19 cellular contexts compared by ENCODE assay signal in genomic region chr4:4670869-4671268, GRCh38.
DNase-seq lines count a peak whose midpoint lies in the region; ATAC-seq, FAIRE-seq and TF ChIP-seq lines count a peak whose summit lies in the region.
"Had no signal": no experiment of that assay in that cellular context is flagged by ENCODE, and none has a peak within 500 bp of the region (broad histone marks: within the 10 kb centered on the region; RNA-seq: fewer than 3 reads in every experiment).

No MANE protein-coding gene starts in this region.

- no peaks in the 10 kb centered on the region for H4K20me1 ChIP-seq in HepG2 (ENCODE audit: insufficient read depth, low read length)

- POLR2A ChIA-PET in HepG2 (lab: Yijun Ruan, JAX): no interaction called here
- POLR2A ChIA-PET in CD8-positive, alpha-beta memory T cell (lab: Charles Lee): no interaction called here

- ATAC-seq in HepG2 (peak; percentile 36; the same call in 2 of the 3 replicates), right lobe of liver (no peak), HG02678 (IDR thresholded peaks at IDR 0.05; ENCODE audit: unreplicated experiment) (no peak)
- ATAC-seq: GM23338, K562 had no signal

- H3K27ac Mint-ChIP-seq in endodermal cell: no peak overlapping the region
- H3K27ac Mint-ChIP-seq in CD8-positive, alpha-beta memory T cell: no peak overlapping the region
- H3K27ac Mint-ChIP-seq: CD14-positive monocyte, GM23338 had no signal

- no peak overlapping the region for H3K9ac ChIP-seq in HepG2 (ENCODE audit: insufficient read depth, low read depth, low read length)
- no peak overlapping the region for H3K9ac ChIP-seq in endodermal cell (ENCODE audit: extremely low read depth, low read length, poor library complexity, severe bottlenecking)

- CTCF ChIA-PET in HepG2 (lab: Yijun Ruan, JAX; ENCODE audit: low intra/inter-chr PET ratio, low total read pairs): no interaction called here
- CTCF ChIA-PET in CD8-positive, alpha-beta memory T cell (lab: Charles Lee): no interaction called here

- H3K36me3 ChIP-seq in HepG2 (replicated peaks in 1 of 2; ENCODE audit: control insufficient read depth in 1 of 2, insufficient read depth in 2 of 2, low read length in 2 of 2) (no peaks in the 10 kb centered on the region), right lobe of liver (no peaks in the 10 kb centered on the region), endodermal cell (ENCODE audit: control insufficient read depth, insufficient read depth, low read length) (no peaks in the 10 kb centered on the region)
- no peaks in the 10 kb centered on the region for H3K36me3 ChIP-seq in CD8-positive, alpha-beta memory T cell (ENCODE audit: insufficient read depth, low read length)

- H3K27me3 Mint-ChIP-seq in endodermal cell (ENCODE audit: insufficient read depth): peaks cover 27% of the 10 kb centered on the region
- H3K27me3 Mint-ChIP-seq in CD8-positive, alpha-beta memory T cell: no peaks in the 10 kb centered on the region

- peak; percentile 29 for DNase-seq in HepG2 (ENCODE audit: low spot score)
- no peak for DNase-seq in right lobe of liver
- peak; percentile 68 for DNase-seq in M059J (ENCODE audit: low read depth)
- DNase-seq in endodermal cell: peak; percentile 64
- no peak for DNase-seq in HTR-8/SVneo (ENCODE audit: insufficient read length, low spot score)
- no peak for DNase-seq in CD8-positive, alpha-beta memory T cell
- no peak for DNase-seq in GF-D8 (lab: John Stamatoyannopoulos, UW)
- DNase-seq: DMS53, NCI-H1105 treated with DMSO at 0.1 percent for 48 hours, NCI-H187, NCI-H446, NCI-H748 treated with DMSO at 0.1 percent for 48 hours, Right ventricle myocardium superior had no signal

- WGBS in HepG2 (ENCODE audit: low lambda C conversion rate): 67% methylated on average over 5 of the region's 5 CpGs
- 44% methylated on average over 2 of the region's 5 CpGs for WGBS in right lobe of liver (ENCODE audit: insufficient coverage, low coverage, low lambda C conversion rate, missing lambda C conversion rate)
- 63 to 70% methylated on average over 5 of the region's 5 CpGs for WGBS in endodermal cell (ENCODE audit: insufficient coverage in 1 of 2, insufficient read length in 1 of 2), 2 experiments

- no peak overlapping the region for H3K27ac ChIP-seq in HepG2 (ENCODE audit: extremely low read length, insufficient read depth, low read length)
- H3K27ac ChIP-seq in right lobe of liver: no peak overlapping the region
- no peak overlapping the region for H3K27ac ChIP-seq in endodermal cell (ENCODE audit: low read depth, low read length)
- no peak overlapping the region for H3K27ac ChIP-seq in CD8-positive, alpha-beta memory T cell (ENCODE audit: low read depth, low read length)

- H3K4me3 Mint-ChIP-seq in endodermal cell: no peak overlapping the region
- no peak overlapping the region for H3K4me3 Mint-ChIP-seq in CD8-positive, alpha-beta memory T cell
- H3K4me3 Mint-ChIP-seq: CD14-positive monocyte, GM23338 had no signal

- no peak overlapping the region for H3K4me3 ChIP-seq in HepG2 (replicated peaks in 1 of 3; ENCODE audit: insufficient read depth in 1 of 3, low read depth in 2 of 3, low read length in 3 of 3)
- H3K4me3 ChIP-seq in right lobe of liver: no peak overlapping the region
- H3K4me3 ChIP-seq in endodermal cell (ENCODE audit: low read length): no peak overlapping the region
- H3K4me3 ChIP-seq in CD8-positive, alpha-beta memory T cell (ENCODE audit: low read length): no peak overlapping the region
- H3K4me3 ChIP-seq: GM23338, K562 had no signal

- H3K4me1 ChIP-seq in HepG2 (ENCODE audit: insufficient read depth, low read length) (peaks cover 26% of the 10 kb centered on the region), right lobe of liver (no peaks in the 10 kb centered on the region), endodermal cell (ENCODE audit: control insufficient read depth, insufficient read depth, low read length) (peaks cover 13% of the 10 kb centered on the region)
- no peaks in the 10 kb centered on the region for H3K4me1 ChIP-seq in CD8-positive, alpha-beta memory T cell (ENCODE audit: insufficient read depth, low read length)

- no peaks in the 10 kb centered on the region for H3K79me2 ChIP-seq in HepG2 (ENCODE audit: insufficient read depth, low read length)

- TF ChIP-seq RAD21 in HepG2 (CRISPR knock-in tag; IDR thresholded peaks at IDR 0.05): no peak

- TF ChIP-seq CTCF in HepG2 (CRISPR knock-in tag; IDR thresholded peaks at IDR 0.05) (no peak), right lobe of liver (IDR thresholded peaks at IDR 0.05) (no peak), endodermal cell (conservative IDR thresholded peaks at IDR 0.05) (no peak)

- H2AFZ ChIP-seq in HepG2 (ENCODE audit: low read length): no peak overlapping the region
- H2AFZ ChIP-seq: GM23338 had no signal

- peaks cover 32% of the 10 kb centered on the region for H3K4me1 Mint-ChIP-seq in endodermal cell
- H3K4me1 Mint-ChIP-seq in CD8-positive, alpha-beta memory T cell: peaks cover 0 to 4% (median 3%) of the 10 kb centered on the region in 3 donors

- intact Hi-C loops in HepG2 (cut with micrococcal nuclease; ENCODE audit: unreplicated experiment) (no loop called here), right lobe of liver (cut with DNase I) (no loop called here)

- no peaks in the 10 kb centered on the region for H3K27me3 ChIP-seq in HepG2 (ENCODE audit: control insufficient read depth in 1 of 2, insufficient read depth in 2 of 2, low read length in 2 of 2)
- no peaks in the 10 kb centered on the region for H3K27me3 ChIP-seq in right lobe of liver
- H3K27me3 ChIP-seq in endodermal cell (ENCODE audit: control insufficient read depth, insufficient read depth, low read length, poor library complexity, severe bottlenecking): peaks cover 22% of the 10 kb centered on the region
- H3K27me3 ChIP-seq in CD8-positive, alpha-beta memory T cell (ENCODE audit: insufficient read depth, low read length, poor library complexity, severe bottlenecking): no peaks in the 10 kb centered on the region

- no peaks in the 10 kb centered on the region for H3K9me3 ChIP-seq in HepG2 (ENCODE audit: low read length)
- H3K9me3 ChIP-seq in right lobe of liver: no peaks in the 10 kb centered on the region
- H3K9me3 ChIP-seq in endodermal cell (ENCODE audit: control insufficient read depth, low read length): no peaks in the 10 kb centered on the region
- H3K9me3 ChIP-seq in CD8-positive, alpha-beta memory T cell (ENCODE audit: low read length): no peaks in the 10 kb centered on the region

- no peaks in the 10 kb centered on the region for H3K9me3 Mint-ChIP-seq in endodermal cell
- no peaks in the 10 kb centered on the region for H3K9me3 Mint-ChIP-seq in CD8-positive, alpha-beta memory T cell
- H3K9me3 Mint-ChIP-seq: CD14-positive monocyte, GM23338 had no signal

- no TSS peak for BruUV-seq in HepG2 (replicated peaks; lab: Mats Ljungman, UMichigan)

- H3K36me3 Mint-ChIP-seq in endodermal cell (ENCODE audit: low read depth): no peaks in the 10 kb centered on the region
- peaks cover 0 to 9% (median 3%) of the 10 kb centered on the region in 3 donors for H3K36me3 Mint-ChIP-seq in CD8-positive, alpha-beta memory T cell
- H3K36me3 Mint-ChIP-seq: CD14-positive monocyte had no signal

- in situ Hi-C loops in HepG2 (cut with HindIII; ENCODE audit: extremely low pct_ligation_motif_present, low pct_unique_long_range_greater_than_20kb): no loop called here

- no peak for FAIRE-seq in HepG2 (lab: Jason Lieb, UNC)
- FAIRE-seq in HTR-8/SVneo (lab: Jason Lieb, UNC): no peak
- FAIRE-seq: A204.1, G401.6, K562 had no signal

- no peak for TF ChIP-seq EP300 in HepG2 (IDR thresholded peaks at IDR 0.05; ENCODE audit: low read depth in 2 of 2, low read length in 2 of 2)
- TF ChIP-seq EP300 in HepG2 (CRISPR knock-in tag; IDR thresholded peaks at IDR 0.05; ENCODE audit: borderline replicate concordance): no peak

- TF ChIP-seq POLR2A in HepG2 (IDR thresholded peaks at IDR 0.05; ENCODE audit: insufficient read depth in 1 of 2, low read depth in 2 of 2, low read length in 2 of 2): no peak
- TF ChIP-seq POLR2A in right lobe of liver (IDR thresholded peaks at IDR 0.05): no peak

- H3K4me2 ChIP-seq in HepG2 (ENCODE audit: low read depth, low read length): no peak overlapping the region
- H3K4me2 ChIP-seq: GM23338 had no signal

TF ChIP-seq in HepG2, 621 proteins besides CTCF, POLR2A, EP300 and RAD21 (continues in another document):
- TF ChIP-seq FOSL2 (CRISPR knock-in tag; IDR thresholded peaks at IDR 0.05) (peak; percentile 86), ZXDC (CRISPR knock-in tag; IDR thresholded peaks at IDR 0.05) (no peak), SETDB1 (CRISPR knock-in tag; IDR thresholded peaks at IDR 0.05; ENCODE audit: borderline replicate concordance) (no peak), MTF2 (CRISPR knock-in tag; IDR thresholded peaks at IDR 0.05; ENCODE audit: borderline replicate concordance) (no peak), NR2F1 (CRISPR knock-in tag; IDR thresholded peaks at IDR 0.05) (no peak), ZNF644 (CRISPR knock-in tag; IDR thresholded peaks at IDR 0.05; ENCODE audit: low read depth) (0 out of 2 replicates have a peak, but pooled peaks have one; percentile 53), MXD1 (CRISPR knock-in tag; IDR thresholded peaks at IDR 0.05) (no peak), ZNF761 (CRISPR knock-in tag; conservative IDR thresholded peaks at IDR 0.05) (no peak), FOXM1 (CRISPR knock-in tag; IDR thresholded peaks at IDR 0.05) (no peak), HMG20B (CRISPR knock-in tag; conservative IDR thresholded peaks at IDR 0.05) (no peak)

Comparison
In these comparisons a context has a peak if more than half of its experiments do, and no peak if none do; other contexts are left out.
1. DNase-seq: peak in HepG2 (single experiment), M059J (single experiment) and endodermal cell (single experiment); none in right lobe of liver (0 of 3), HTR-8/SVneo (single experiment), CD8-positive, alpha-beta memory T cell (0 of 5) and GF-D8 (single experiment).